1 cellular context compared by ENCODE assay signal in genomic region chr21:33268736-33269441, GRCh38.
TF ChIP-seq lines count a peak whose summit lies in the region.

No MANE protein-coding gene starts in this region.

TF ChIP-seq in GM12878, 131 proteins besides CTCF, POLR2A, EP300 and RAD21 (continued from another document):
- peak; percentile 55 for TF ChIP-seq ZNF687 (IDR thresholded peaks at IDR 0.05)
- no peak for TF ChIP-seq RBBP5 (conservative IDR thresholded peaks at IDR 0.05)
- peak; percentile 79; the same call in 1 of the 2 replicates for TF ChIP-seq ZBED1 (IDR thresholded peaks at IDR 0.05; ENCODE audit: borderline replicate concordance)
- peak; percentile 32 for TF ChIP-seq KLF5 (IDR thresholded peaks at IDR 0.05; ENCODE audit: partially characterized antibody)
- no peak for TF ChIP-seq EGR1 (IDR thresholded peaks at IDR 0.05; ENCODE audit: borderline replicate concordance in 1 of 2, low read depth in 2 of 2, low read length in 2 of 2)
- TF ChIP-seq MTA2 (IDR thresholded peaks at IDR 0.05; ENCODE audit: low read depth) = 0 out of 2 replicates have a peak, but pooled peaks have one; percentile 44
- TF ChIP-seq GATAD2B (conservative IDR thresholded peaks at IDR 0.05; ENCODE audit: low read depth) = peak; percentile 33; the same call in 1 of the 2 replicates
- no peak for TF ChIP-seq FOXK2 (IDR thresholded peaks at IDR 0.05)
- peak; percentile 85 for TF ChIP-seq EED (IDR thresholded peaks at IDR 0.05; ENCODE audit: low read depth)
- 0 out of 2 replicates have a peak, but pooled peaks have one; percentile 19 for TF ChIP-seq WRNIP1 (IDR thresholded peaks at IDR 0.05; ENCODE audit: borderline replicate concordance, low read depth, low read length)
- TF ChIP-seq SPI1 (IDR thresholded peaks at IDR 0.05; ENCODE audit: borderline replicate concordance, insufficient read depth, low read depth, low read length) = no peak
- peak; percentile 80; the same call in 1 of the 2 replicates for TF ChIP-seq MTA3 (IDR thresholded peaks at IDR 0.05; ENCODE audit: borderline replicate concordance, low read length)
- TF ChIP-seq CREM (IDR thresholded peaks at IDR 0.05; ENCODE audit: low read depth) = peak; percentile 42
- TF ChIP-seq MAX (IDR thresholded peaks at IDR 0.05; ENCODE audit: low read depth, low read length) = no peak
- no peak for TF ChIP-seq KDM1A (IDR thresholded peaks at IDR 0.05; ENCODE audit: borderline replicate concordance)
- no peak for TF ChIP-seq SRF (IDR thresholded peaks at IDR 0.05; ENCODE audit: low read depth in 2 of 2, low read length in 2 of 2)
- peak; percentile 80 for TF ChIP-seq PML (IDR thresholded peaks at IDR 0.05; ENCODE audit: low read length)
- TF ChIP-seq DPF2 (IDR thresholded peaks at IDR 0.05) = peak; percentile 40
- no peak for TF ChIP-seq ZBTB40 (IDR thresholded peaks at IDR 0.05; ENCODE audit: borderline replicate concordance)
- peak; percentile 48; the same call in 1 of the 2 replicates for TF ChIP-seq IRF4 (IDR thresholded peaks at IDR 0.05; ENCODE audit: low read depth, low read length)
- TF ChIP-seq YBX1 (IDR thresholded peaks at IDR 0.05) = no peak
- TF ChIP-seq ZZZ3 (IDR thresholded peaks at IDR 0.05; ENCODE audit: control insufficient read depth, insufficient read length, low read depth) = no peak
- 0 out of 4 replicates have a peak, but pooled peaks of 1 of the 2 experiments have one; percentile 10 for TF ChIP-seq BHLHE40 (IDR thresholded peaks at IDR 0.05; ENCODE audit: borderline replicate concordance in 1 of 2, low read depth in 2 of 2, low read length in 1 of 2)
- peak; percentile 71; the same call in 1 of the 2 replicates for TF ChIP-seq CBFB (IDR thresholded peaks at IDR 0.05; ENCODE audit: low read depth)
- peak; percentile 67; the same call in 1 of the 2 replicates for TF ChIP-seq TCF12 (IDR thresholded peaks at IDR 0.05; ENCODE audit: low read depth, low read length)
- TF ChIP-seq HCFC1 (IDR thresholded peaks at IDR 0.05; ENCODE audit: low read length) = no peak
